24 cellular contexts compared by ENCODE assay signal in genomic region chr2:150594299-150594698, GRCh38.
"Had no signal": no experiment of that assay in that cellular context is flagged by ENCODE, and none has a peak within 500 bp of the region (broad histone marks: within the 10 kb centered on the region; RNA-seq: fewer than 3 reads in every experiment).

No MANE protein-coding gene starts in this region.

- H3K36me3 ChIP-seq: esophagus muscularis mucosa, gastroesophageal sphincter, heart right ventricle, left lung, lower lobe of right lung had no signal

- H3K9me3 ChIP-seq: esophagus muscularis mucosa, gastroesophageal sphincter, left lung, lower lobe of right lung, mucosa of descending colon had no signal

- FAIRE-seq: colon, endothelial cell of umbilical vein, frontal cortex, islet of Langerhans, keratinocyte had no signal

- H3K4me1 ChIP-seq: foreskin keratinocyte, heart right ventricle, left lung, lower lobe of right lung had no signal

- ATAC-seq: foreskin keratinocyte, gastroesophageal sphincter, heart right ventricle, left cardiac atrium, left lung, left ventricle myocardium superior, lower lobe of right lung, mucosa of descending colon had no signal

- DNase-seq: dermis blood vessel endothelial cell; dorsolateral prefrontal cortex; effector CD4-positive, alpha-beta T cell; effector memory CD4-positive, alpha-beta T cell; foreskin keratinocyte; glutamatergic neuron; head of caudate nucleus; heart right ventricle; hippocampal formation; left cardiac atrium; left lung; left ventricle myocardium superior; lower lobe of right lung; mesenchymal stem cell; mucosa of descending colon; naive B cell had no signal

- H3K27ac ChIP-seq: coronary artery, dorsolateral prefrontal cortex, esophagus muscularis mucosa, foreskin keratinocyte, gastroesophageal sphincter, heart right ventricle, left lung, lower lobe of right lung had no signal

- H3K4me3 ChIP-seq: coronary artery, dorsolateral prefrontal cortex, esophagus muscularis mucosa, gastroesophageal sphincter, heart right ventricle, left lung, lower lobe of right lung, mucosa of descending colon had no signal

- H3K27me3 ChIP-seq: esophagus muscularis mucosa, foreskin keratinocyte, gastroesophageal sphincter, heart right ventricle, left lung had no signal
